1 cellular context compared by ENCODE assay signal in genomic region chr2:75481041-75481836, GRCh38.
A peak's percentile ranks its signal among the peaks of the same experiment; 100 is the strongest.
TF ChIP-seq lines count a peak whose summit lies in the region.

No MANE protein-coding gene starts in this region.

TF ChIP-seq in HepG2, 621 proteins besides CTCF, POLR2A, EP300 and RAD21 (continued from another document and continues in another):
- TF ChIP-seq PREB (CRISPR knock-in tag; IDR thresholded peaks at IDR 0.05) (no peak), HMG20B (CRISPR knock-in tag; conservative IDR thresholded peaks at IDR 0.05) (peak; percentile 87), KAT7 (CRISPR knock-in tag; IDR thresholded peaks at IDR 0.05; ENCODE audit: borderline replicate concordance) (no peak; the same call in 1 of the 2 replicates), ZNF20 (CRISPR knock-in tag; IDR thresholded peaks at IDR 0.05) (no peak), NCOA1 (CRISPR knock-in tag; IDR thresholded peaks at IDR 0.05) (0 out of 2 replicates have a peak, but pooled peaks have one; percentile 32), EEA1 (CRISPR knock-in tag; IDR thresholded peaks at IDR 0.05; ENCODE audit: borderline replicate concordance) (no peak), GATAD2A (CRISPR knock-in tag; IDR thresholded peaks at IDR 0.05) (peak; percentile 97), NFATC3 (CRISPR knock-in tag; IDR thresholded peaks at IDR 0.05) (no peak), ZNF747 (CRISPR knock-in tag; IDR thresholded peaks at IDR 0.05; ENCODE audit: borderline replicate concordance) (peak; percentile 55; the same call in 1 of the 2 replicates), ZNF121 (CRISPR knock-in tag; IDR thresholded peaks at IDR 0.05) (0 out of 2 replicates have a peak, but pooled peaks have one; percentile 4), ZNF337 (CRISPR knock-in tag; IDR thresholded peaks at IDR 0.05; ENCODE audit: borderline replicate concordance, low read depth) (no peak), ZNF558 (CRISPR knock-in tag; IDR thresholded peaks at IDR 0.05; ENCODE audit: borderline replicate concordance) (no peak; the same call in 1 of the 2 replicates), RFXAP (CRISPR knock-in tag; IDR thresholded peaks at IDR 0.05; ENCODE audit: borderline replicate concordance) (no peak), ZMAT3 (CRISPR knock-in tag; conservative IDR thresholded peaks at IDR 0.05) (peak; percentile 78), ZNF431 (CRISPR knock-in tag; IDR thresholded peaks at IDR 0.05; ENCODE audit: borderline replicate concordance, low read depth) (no peak; the same call in 1 of the 2 replicates), PHF5A (CRISPR knock-in tag; IDR thresholded peaks at IDR 0.05; ENCODE audit: low read depth, unreplicated experiment) (no peak), NFE2L2 (IDR thresholded peaks at IDR 0.05; ENCODE audit: low read length) (no peak), ZNF713 (CRISPR knock-in tag; IDR thresholded peaks at IDR 0.05) (no peak), ATF4 (CRISPR knock-in tag; IDR thresholded peaks at IDR 0.05) (peak in 1 of 2 experiments; percentile 72; a peak in 2 of 4 replicates), XRCC5 (optimal IDR thresholded peaks at IDR 0.05; ENCODE audit: low read length) (no peak), TSC22D2 (CRISPR knock-in tag; IDR thresholded peaks at IDR 0.05; ENCODE audit: borderline replicate concordance) (0 out of 2 replicates have a peak, but pooled peaks have one; percentile 37), HHEX (CRISPR knock-in tag; IDR thresholded peaks at IDR 0.05) (peak; percentile 94), ZNF737 (CRISPR knock-in tag; IDR thresholded peaks at IDR 0.05; ENCODE audit: borderline replicate concordance) (no peak), ATF7 (IDR thresholded peaks at IDR 0.05) (no peak), ATF7 (CRISPR knock-in tag; IDR thresholded peaks at IDR 0.05) (no peak), HMGXB4 (CRISPR knock-in tag; IDR thresholded peaks at IDR 0.05; ENCODE audit: borderline replicate concordance in 1 of 2, low read depth in 1 of 2) (peak; percentile 24 to 28; a peak in 1 of 4 replicates), NR2F6 (IDR thresholded peaks at IDR 0.05) (peak; percentile 76), NR2F6 (CRISPR knock-in tag; IDR thresholded peaks at IDR 0.05) (peak; percentile 66), CBX2 (IDR thresholded peaks at IDR 0.05; ENCODE audit: low read depth, low read length) (no peak), CBX2 (CRISPR knock-in tag; IDR thresholded peaks at IDR 0.05; ENCODE audit: low read depth) (no peak), PHF20 (CRISPR knock-in tag; IDR thresholded peaks at IDR 0.05) (no peak), CERS6 (CRISPR knock-in tag; IDR thresholded peaks at IDR 0.05) (no peak), TBL1XR1 (IDR thresholded peaks at IDR 0.05; ENCODE audit: borderline replicate concordance, low read length, partially characterized antibody) (no peak), ZFP41 (CRISPR knock-in tag; IDR thresholded peaks at IDR 0.05; ENCODE audit: borderline replicate concordance) (no peak), POGK (CRISPR knock-in tag; conservative IDR thresholded peaks at IDR 0.05) (no peak; the same call in 1 of the 2 replicates), ONECUT2 (CRISPR knock-in tag; IDR thresholded peaks at IDR 0.05) (peak; percentile 66; the same call in 1 of the 2 replicates), ASH2L (IDR thresholded peaks at IDR 0.05; ENCODE audit: insufficient read length, low read depth, low read length) (peak; percentile 75), HNRNPK (IDR thresholded peaks at IDR 0.05; ENCODE audit: low read depth, low read length, poor library complexity, severe bottlenecking) (no peak), SAFB2 (CRISPR knock-in tag; IDR thresholded peaks at IDR 0.05; ENCODE audit: borderline replicate concordance, low read depth) (no peak), TBP (CRISPR knock-in tag; IDR thresholded peaks at IDR 0.05) (no peak), REL (CRISPR knock-in tag; conservative IDR thresholded peaks at IDR 0.05) (no peak), TCF7L2 (IDR thresholded peaks at IDR 0.05; ENCODE audit: low read depth, low read length) (peak; percentile 81), ZNF136 (CRISPR knock-in tag; IDR thresholded peaks at IDR 0.05; ENCODE audit: low read depth) (peak; percentile 74; the same call in 1 of the 2 replicates), TAF1 (CRISPR knock-in tag; IDR thresholded peaks at IDR 0.05) (no peak), GABPA (IDR thresholded peaks at IDR 0.05; ENCODE audit: low read depth, low read length) (no peak), GABPA (CRISPR knock-in tag; IDR thresholded peaks at IDR 0.05; ENCODE audit: low read depth) (peak; percentile 66), GRHL1 (CRISPR knock-in tag; conservative IDR thresholded peaks at IDR 0.05) (no peak), ZSCAN20 (CRISPR knock-in tag; IDR thresholded peaks at IDR 0.05; ENCODE audit: borderline replicate concordance) (no peak), ZNF12 (CRISPR knock-in tag; IDR thresholded peaks at IDR 0.05) (peak; percentile 83; the same call in 1 of the 2 replicates), IKZF4 (CRISPR knock-in tag; IDR thresholded peaks at IDR 0.05; ENCODE audit: borderline replicate concordance, low read depth, not compliant biosample characterization) (no peak), ZNF607 (CRISPR knock-in tag; IDR thresholded peaks at IDR 0.05; ENCODE audit: borderline replicate concordance) (peak; percentile 81; the same call in 1 of the 2 replicates), ZNF549 (CRISPR knock-in tag; IDR thresholded peaks at IDR 0.05) (no peak), ZNF891 (CRISPR knock-in tag; IDR thresholded peaks at IDR 0.05) (no peak)
- TF ChIP-seq, protein P1, sequence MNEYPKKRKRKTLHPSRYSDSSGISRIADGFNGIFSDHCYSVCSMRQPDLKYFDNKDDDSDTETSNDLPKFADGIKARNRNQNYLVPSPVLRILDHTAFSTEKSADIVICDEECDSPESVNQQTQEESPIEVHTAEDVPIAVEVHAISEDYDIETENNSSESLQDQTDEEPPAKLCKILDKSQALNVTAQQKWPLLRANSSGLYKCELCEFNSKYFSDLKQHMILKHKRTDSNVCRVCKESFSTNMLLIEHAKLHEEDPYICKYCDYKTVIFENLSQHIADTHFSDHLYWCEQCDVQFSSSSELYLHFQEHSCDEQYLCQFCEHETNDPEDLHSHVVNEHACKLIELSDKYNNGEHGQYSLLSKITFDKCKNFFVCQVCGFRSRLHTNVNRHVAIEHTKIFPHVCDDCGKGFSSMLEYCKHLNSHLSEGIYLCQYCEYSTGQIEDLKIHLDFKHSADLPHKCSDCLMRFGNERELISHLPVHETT (CRISPR knock-in tag; conservative IDR thresholded peaks at IDR 0.05) = peak; percentile 10; the same call in 1 of the 2 replicates
- TF ChIP-seq, protein P2, sequence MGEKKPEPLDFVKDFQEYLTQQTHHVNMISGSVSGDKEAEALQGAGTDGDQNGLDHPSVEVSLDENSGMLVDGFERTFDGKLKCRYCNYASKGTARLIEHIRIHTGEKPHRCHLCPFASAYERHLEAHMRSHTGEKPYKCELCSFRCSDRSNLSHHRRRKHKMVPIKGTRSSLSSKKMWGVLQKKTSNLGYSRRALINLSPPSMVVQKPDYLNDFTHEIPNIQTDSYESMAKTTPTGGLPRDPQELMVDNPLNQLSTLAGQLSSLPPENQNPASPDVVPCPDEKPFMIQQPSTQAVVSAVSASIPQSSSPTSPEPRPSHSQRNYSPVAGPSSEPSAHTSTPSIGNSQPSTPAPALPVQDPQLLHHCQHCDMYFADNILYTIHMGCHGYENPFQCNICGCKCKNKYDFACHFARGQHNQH (CRISPR knock-in tag; IDR thresholded peaks at IDR 0.05) = peak; percentile 96
- TF ChIP-seq, protein P3, sequence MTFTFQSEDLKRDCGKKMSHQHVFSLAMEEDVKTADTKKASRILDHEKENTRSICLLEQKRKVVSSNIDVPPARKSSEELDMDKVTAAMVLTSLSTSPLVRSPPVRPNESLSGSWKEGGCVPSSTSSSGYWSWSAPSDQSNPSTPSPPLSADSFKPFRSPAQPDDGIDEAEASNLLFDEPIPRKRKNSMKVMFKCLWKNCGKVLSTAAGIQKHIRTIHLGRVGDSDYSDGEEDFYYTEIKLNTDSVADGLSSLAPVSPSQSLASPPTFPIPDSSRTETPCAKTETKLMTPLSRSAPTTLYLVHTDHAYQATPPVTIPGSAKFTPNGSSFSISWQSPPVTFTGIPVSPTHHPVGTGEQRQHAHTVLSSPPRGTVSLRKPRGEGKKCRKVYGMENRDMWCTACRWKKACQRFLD (CRISPR knock-in tag; IDR thresholded peaks at IDR 0.05; ENCODE audit: borderline replicate concordance) = no peak
- TF ChIP-seq, protein P4, sequence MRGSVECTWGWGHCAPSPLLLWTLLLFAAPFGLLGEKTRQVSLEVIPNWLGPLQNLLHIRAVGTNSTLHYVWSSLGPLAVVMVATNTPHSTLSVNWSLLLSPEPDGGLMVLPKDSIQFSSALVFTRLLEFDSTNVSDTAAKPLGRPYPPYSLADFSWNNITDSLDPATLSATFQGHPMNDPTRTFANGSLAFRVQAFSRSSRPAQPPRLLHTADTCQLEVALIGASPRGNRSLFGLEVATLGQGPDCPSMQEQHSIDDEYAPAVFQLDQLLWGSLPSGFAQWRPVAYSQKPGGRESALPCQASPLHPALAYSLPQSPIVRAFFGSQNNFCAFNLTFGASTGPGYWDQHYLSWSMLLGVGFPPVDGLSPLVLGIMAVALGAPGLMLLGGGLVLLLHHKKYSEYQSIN (CRISPR knock-in tag; IDR thresholded peaks at IDR 0.05; ENCODE audit: borderline replicate concordance) = no peak
- TF ChIP-seq, protein P5, sequence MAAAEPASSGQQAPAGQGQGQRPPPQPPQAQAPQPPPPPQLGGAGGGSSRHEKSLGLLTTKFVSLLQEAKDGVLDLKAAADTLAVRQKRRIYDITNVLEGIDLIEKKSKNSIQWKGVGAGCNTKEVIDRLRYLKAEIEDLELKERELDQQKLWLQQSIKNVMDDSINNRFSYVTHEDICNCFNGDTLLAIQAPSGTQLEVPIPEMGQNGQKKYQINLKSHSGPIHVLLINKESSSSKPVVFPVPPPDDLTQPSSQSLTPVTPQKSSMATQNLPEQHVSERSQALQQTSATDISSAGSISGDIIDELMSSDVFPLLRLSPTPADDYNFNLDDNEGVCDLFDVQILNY (CRISPR knock-in tag; conservative IDR thresholded peaks at IDR 0.05) = no peak
